In genomic region chrX:39011454-39012204, GRCh38 we compare ENCODE assay signal across 16 cellular contexts.
DNase-seq lines count a peak whose midpoint lies in the region; ATAC-seq and TF ChIP-seq lines count a peak whose summit lies in the region.
"Had no signal": no experiment of that assay in that cellular context is flagged by ENCODE, and none has a peak within 500 bp of the region (broad histone marks: within the 10 kb centered on the region; RNA-seq: fewer than 3 reads in every experiment).

No MANE protein-coding gene starts in this region.

- H3K27ac ChIP-seq in heart right ventricle (peak overlapping the region in 2 of 10 donors; percentile 13 to 31), esophagus (ENCODE audit: low read depth in 2 of 2, low read length in 1 of 2) (peak overlapping the region; percentile 20 to 65), mesendoderm (ENCODE audit: low read depth, low read length) (no peak overlapping the region)
- H3K27ac ChIP-seq: adrenal gland, pancreas had no signal

- H3K79me1 ChIP-seq in mesendoderm (ENCODE audit: low read length) = no peaks in the 10 kb centered on the region

- no peak overlapping the region for H3K4me2 ChIP-seq in mesendoderm (ENCODE audit: low read length)

- H2AK5ac ChIP-seq in mesendoderm (ENCODE audit: low read length) = no peak overlapping the region

- H4K5ac ChIP-seq in mesendoderm (ENCODE audit: low read length) = no peak overlapping the region

- DNase-seq in heart right ventricle = peak in 1 of 2 donors; percentile 10
- DNase-seq in cardiac septum (ENCODE audit: low spot score) = no peak
- no peak for DNase-seq in mesendoderm
- DNase-seq in ureter (ENCODE audit: low spot score) = peak; percentile 50
- DNase-seq in NCI-H1436 (lab: John Stamatoyannopoulos, UW) = no peak
- DNase-seq in activated gamma-delta T cell (lab: John Stamatoyannopoulos, UW) = no peak
- no peak for DNase-seq in NCI-H187 (lab: John Stamatoyannopoulos, UW)
- DNase-seq: activated CD4-positive, alpha-beta memory T cell treated with anti-CD3 and anti-CD28 coated beads, Interleukin-2, amount 10 ng/mL, durations not matched to agents 7 days and 5 days; adrenal gland; C1 segment of cervical spinal cord; NCI-H1092 treated with DMSO at 0.1 percent for 48 hours; NCI-H2171 treated with DMSO at 0.1 percent for 48 hours; NCI-H82; pancreas; stimulated activated naive B cell treated with anti-CD40 and anti-IgM and Interleukin-4, amounts not matched to agents 10 μg/mL and 1 μg/mL and 100 μg/mL, for 72 hours had no signal

- H3K27me3 ChIP-seq in heart right ventricle (no peaks in the 10 kb centered on the region), esophagus (ENCODE audit: control insufficient read depth in 1 of 2, insufficient read depth in 2 of 2, low read length in 2 of 2) (no peaks in the 10 kb centered on the region), mesendoderm (ENCODE audit: insufficient read depth, low read length, poor library complexity) (no peaks in the 10 kb centered on the region)
- H3K27me3 ChIP-seq: adrenal gland, pancreas had no signal

- peak in 7 of 8 donors; percentile 28 to 81 (median 45) for ATAC-seq in heart right ventricle
- ATAC-seq: stimulated activated naive B cell treated with anti-CD40 and anti-IgM and Interleukin-4, amounts not matched to agents 10 μg/mL and 1 μg/mL and 100 μg/mL, for 72 hours had no signal

- no peak for TF ChIP-seq CTCF in heart right ventricle (IDR thresholded peaks at IDR 0.05)

- 69 to 71% methylated on average over 8 of the region's 8 CpGs for WGBS in heart right ventricle, 2 donors
- WGBS in esophagus, 2 donors = 42 to 48% methylated on average over 8 of the region's 8 CpGs
- no CpG with 5 or more reads among the region's 8 CpGs for WGBS in mesendoderm (ENCODE audit: extremely low coverage, insufficient coverage, low lambda C conversion rate)

- no peak overlapping the region for H2BK15ac ChIP-seq in mesendoderm (replicated peaks; ENCODE audit: low read depth)

- no peak overlapping the region for H3K23ac ChIP-seq in mesendoderm (ENCODE audit: low read length)

- H4K8ac ChIP-seq in mesendoderm (ENCODE audit: low read depth, low read length) = no peak overlapping the region

- H3K4me1 ChIP-seq in heart right ventricle (peaks cover 0 to 14% (median 0%) of the 10 kb centered on the region in 9 donors), esophagus (ENCODE audit: control insufficient read depth in 2 of 2, insufficient read depth in 2 of 2, low read length in 1 of 2) (peaks cover 0 to 2% of the 10 kb centered on the region in 2 donors), mesendoderm (ENCODE audit: control insufficient read depth, low read depth, low read length) (peaks cover 2% of the 10 kb centered on the region)
- H3K4me1 ChIP-seq: adrenal gland, pancreas had no signal

- H2BK120ac ChIP-seq in mesendoderm (ENCODE audit: low read depth, low read length) = no peak overlapping the region

- intact Hi-C loops in heart right ventricle (cut with DNase I) (loop anchor here in 1 of 10 donors (10.0 kb wide), 1 partner anchor 133 kb away; no protein-coding TSS in a partner anchor), cardiac septum (cut with DNase I) (no loop called here)

- no peak overlapping the region for H2BK5ac ChIP-seq in mesendoderm (ENCODE audit: low read length)

- H3K18ac ChIP-seq in mesendoderm (ENCODE audit: low read length) = no peak overlapping the region

- no peak overlapping the region for H3K4me3 ChIP-seq in heart right ventricle
- no peak overlapping the region for H3K4me3 ChIP-seq in esophagus (ENCODE audit: low read depth in 1 of 2, low read length in 2 of 2)
- H3K4me3 ChIP-seq in mesendoderm (ENCODE audit: low read length) = no peak overlapping the region
- H3K4me3 ChIP-seq: adrenal gland, pancreas had no signal

- H3K9me3 ChIP-seq in heart right ventricle (no peaks in the 10 kb centered on the region), esophagus (ENCODE audit: control insufficient read depth in 2 of 2, insufficient read depth in 1 of 2, low read depth in 1 of 2, low read length in 1 of 2) (no peaks in the 10 kb centered on the region)
- H3K9me3 ChIP-seq: adrenal gland, pancreas had no signal

- H3K36me3 ChIP-seq in heart right ventricle = no peaks in the 10 kb centered on the region
- no peaks in the 10 kb centered on the region for H3K36me3 ChIP-seq in esophagus (ENCODE audit: control insufficient read depth in 2 of 2, insufficient read depth in 2 of 2, low read length in 1 of 2)
- no peaks in the 10 kb centered on the region for H3K36me3 ChIP-seq in mesendoderm (ENCODE audit: control insufficient read depth, insufficient read depth, low read length)
- H3K36me3 ChIP-seq: adrenal gland, pancreas had no signal

- no peak overlapping the region for H3K56ac ChIP-seq in mesendoderm (ENCODE audit: low read length)

- H3K4ac ChIP-seq in mesendoderm (ENCODE audit: low read depth, low read length) = peak overlapping the region; percentile 3

- no peak overlapping the region for H3K9ac ChIP-seq in mesendoderm (ENCODE audit: low read length)

- no peaks in the 10 kb centered on the region for H3K79me2 ChIP-seq in mesendoderm (ENCODE audit: control insufficient read depth, insufficient read depth, low read length)
